10 cellular contexts compared by ENCODE assay signal in the genomic region with DNA sequence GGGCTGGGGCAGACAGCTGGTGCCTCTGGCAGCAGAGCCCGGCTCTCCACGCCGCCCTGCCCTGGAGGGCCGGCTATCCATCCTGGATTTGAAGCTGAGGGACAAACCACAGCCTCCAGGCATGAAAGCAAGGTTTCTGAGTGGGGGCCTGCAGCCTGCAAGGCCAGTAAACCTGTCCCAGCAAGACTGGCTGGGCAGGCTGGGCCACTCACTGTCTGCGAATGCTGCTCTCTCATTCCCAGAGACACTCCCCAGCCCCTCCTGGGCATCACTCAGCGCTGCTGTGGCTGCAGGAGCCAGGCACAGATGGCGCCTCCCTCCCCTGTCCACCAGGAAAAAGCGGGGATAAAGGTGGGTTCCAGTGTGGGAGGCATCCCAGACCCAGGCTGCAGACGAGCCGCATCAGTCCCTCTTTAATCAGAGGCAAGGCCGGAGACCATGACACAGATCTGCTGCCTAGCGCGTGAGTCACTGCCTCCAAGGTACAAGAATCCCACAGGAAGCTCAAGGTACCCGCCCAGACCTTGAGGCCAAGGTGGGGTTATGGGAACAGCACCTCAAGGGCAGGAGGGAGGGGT.
DNase-seq lines count a peak whose midpoint lies in the region; ATAC-seq and TF ChIP-seq lines count a peak whose summit lies in the region.
"Had no signal": no experiment of that assay in that cellular context is flagged by ENCODE, and none has a peak within 500 bp of the region (broad histone marks: within the 10 kb centered on the region; RNA-seq: fewer than 3 reads in every experiment).

No MANE protein-coding gene starts in this region.

- H3K4me1 ChIP-seq in endodermal cell (ENCODE audit: control insufficient read depth, insufficient read depth, low read length): no peaks in the 10 kb centered on the region
- H3K4me1 ChIP-seq in osteoblast (ENCODE audit: insufficient read depth, low read length): peaks cover 9% of the 10 kb centered on the region
- H3K4me1 ChIP-seq in colonic mucosa: no peaks in the 10 kb centered on the region
- H3K4me1 ChIP-seq: Peyer's patch had no signal

- no peaks in the 10 kb centered on the region for H3K9me3 ChIP-seq in endodermal cell (ENCODE audit: control insufficient read depth, low read length)
- no peaks in the 10 kb centered on the region for H3K9me3 ChIP-seq in osteoblast (ENCODE audit: low read depth, low read length)
- H3K9me3 ChIP-seq in colonic mucosa: no peaks in the 10 kb centered on the region
- H3K9me3 ChIP-seq: Peyer's patch had no signal

- H3K4me2 ChIP-seq in osteoblast (ENCODE audit: insufficient read depth, low read length): no peak overlapping the region

- H3K27me3 ChIP-seq in endodermal cell (ENCODE audit: control insufficient read depth, insufficient read depth, low read length, poor library complexity, severe bottlenecking) (no peaks in the 10 kb centered on the region), osteoblast (ENCODE audit: insufficient read depth, low read length) (no peaks in the 10 kb centered on the region), colonic mucosa (no peaks in the 10 kb centered on the region)
- H3K27me3 ChIP-seq: Peyer's patch had no signal

- H3K79me2 ChIP-seq in osteoblast (ENCODE audit: insufficient read depth, low read length): peaks cover 72% of the 10 kb centered on the region

- H3K27ac ChIP-seq in endodermal cell (ENCODE audit: low read depth, low read length): peak overlapping the region; percentile 79
- peak overlapping the region; percentile 58 for H3K27ac ChIP-seq in osteoblast (ENCODE audit: low read depth, low read length)
- H3K27ac ChIP-seq in colonic mucosa: no peak overlapping the region

- peaks cover 76% of the 10 kb centered on the region for H4K20me1 ChIP-seq in osteoblast (ENCODE audit: insufficient read depth, low read length)

- no peak overlapping the region for H3K4me3 ChIP-seq in endodermal cell (ENCODE audit: low read length)
- no peak overlapping the region for H3K4me3 ChIP-seq in osteoblast (ENCODE audit: insufficient read depth, low read length)
- H3K4me3 ChIP-seq in colonic mucosa: no peak overlapping the region
- H3K4me3 ChIP-seq: Peyer's patch had no signal

- peak overlapping the region; percentile 75 for H3K27ac Mint-ChIP-seq in endodermal cell
- H3K27ac Mint-ChIP-seq: memory B cell had no signal

- DNase-seq in EH (ENCODE audit: low read depth) (peak; percentile 84), NCI-H524 treated with DMSO at 0.1 percent for 48 hours (lab: John Stamatoyannopoulos, UW) (peak; percentile 38), endodermal cell (no peak), osteoblast (ENCODE audit: insufficient read length, low spot score, missing footprints) (peak; percentile 95), NCI-H2107 treated with DMSO at 0.1 percent for 48 hours (lab: John Stamatoyannopoulos, UW; ENCODE audit: unreplicated experiment) (no peak), colonic mucosa (no peak), GM10266 (ENCODE audit: extremely low spot score) (no peak)

- H3K4me1 Mint-ChIP-seq in endodermal cell: no peaks in the 10 kb centered on the region

- H3K9me3 Mint-ChIP-seq in endodermal cell: no peaks in the 10 kb centered on the region
- H3K9me3 Mint-ChIP-seq: memory B cell had no signal

- H3K27me3 Mint-ChIP-seq in endodermal cell (ENCODE audit: insufficient read depth): no peaks in the 10 kb centered on the region
- H3K27me3 Mint-ChIP-seq: memory B cell had no signal

- H2AFZ ChIP-seq in osteoblast (ENCODE audit: low read length): no peak overlapping the region

- no peak for TF ChIP-seq CTCF in endodermal cell (conservative IDR thresholded peaks at IDR 0.05)
- TF ChIP-seq CTCF in osteoblast (IDR thresholded peaks at IDR 0.05; ENCODE audit: extremely low read depth, low read depth, low read length): no peak
- TF ChIP-seq CTCF in colonic mucosa (IDR thresholded peaks at IDR 0.05): no peak
- TF ChIP-seq CTCF in GM10266 (IDR thresholded peaks at IDR 0.05; ENCODE audit: control insufficient read depth, insufficient read depth, low read depth, missing control alignments): no peak

- no peak for ATAC-seq in GM19035 (IDR thresholded peaks at IDR 0.05; ENCODE audit: unreplicated experiment)

- no peaks in the 10 kb centered on the region for H3K36me3 ChIP-seq in endodermal cell (ENCODE audit: control insufficient read depth, insufficient read depth, low read length)
- H3K36me3 ChIP-seq in osteoblast (ENCODE audit: insufficient read depth, low read length): no peaks in the 10 kb centered on the region
- H3K36me3 ChIP-seq in colonic mucosa: no peaks in the 10 kb centered on the region
- H3K36me3 ChIP-seq: Peyer's patch had no signal

- 90 to 91% methylated on average over 12 to 14 of the region's 14 CpGs for WGBS in endodermal cell (ENCODE audit: insufficient coverage in 1 of 2, insufficient read length in 1 of 2), 2 experiments

- H3K9ac ChIP-seq in endodermal cell (ENCODE audit: extremely low read depth, low read length, poor library complexity, severe bottlenecking) (no peak overlapping the region), colonic mucosa (ENCODE audit: low read depth in 2 of 2, low read length in 2 of 2) (no peak overlapping the region)

- no peaks in the 10 kb centered on the region for H3K36me3 Mint-ChIP-seq in endodermal cell (ENCODE audit: low read depth)

- H3K4me3 Mint-ChIP-seq in endodermal cell: no peak overlapping the region
- H3K4me3 Mint-ChIP-seq: memory B cell had no signal

- intact Hi-C loops in colonic mucosa (cut with DNase I): no loop called here

Comparison
In these comparisons a context has a peak if more than half of its experiments do, and no peak if none do; other contexts are left out.
1. DNase-seq: peak in EH (single experiment), NCI-H524 treated with DMSO at 0.1 percent for 48 hours (single experiment) and osteoblast (single experiment); none in endodermal cell (single experiment), NCI-H2107 treated with DMSO at 0.1 percent for 48 hours (single experiment), colonic mucosa (single experiment) and GM10266 (single experiment).